In the genomic region with DNA sequence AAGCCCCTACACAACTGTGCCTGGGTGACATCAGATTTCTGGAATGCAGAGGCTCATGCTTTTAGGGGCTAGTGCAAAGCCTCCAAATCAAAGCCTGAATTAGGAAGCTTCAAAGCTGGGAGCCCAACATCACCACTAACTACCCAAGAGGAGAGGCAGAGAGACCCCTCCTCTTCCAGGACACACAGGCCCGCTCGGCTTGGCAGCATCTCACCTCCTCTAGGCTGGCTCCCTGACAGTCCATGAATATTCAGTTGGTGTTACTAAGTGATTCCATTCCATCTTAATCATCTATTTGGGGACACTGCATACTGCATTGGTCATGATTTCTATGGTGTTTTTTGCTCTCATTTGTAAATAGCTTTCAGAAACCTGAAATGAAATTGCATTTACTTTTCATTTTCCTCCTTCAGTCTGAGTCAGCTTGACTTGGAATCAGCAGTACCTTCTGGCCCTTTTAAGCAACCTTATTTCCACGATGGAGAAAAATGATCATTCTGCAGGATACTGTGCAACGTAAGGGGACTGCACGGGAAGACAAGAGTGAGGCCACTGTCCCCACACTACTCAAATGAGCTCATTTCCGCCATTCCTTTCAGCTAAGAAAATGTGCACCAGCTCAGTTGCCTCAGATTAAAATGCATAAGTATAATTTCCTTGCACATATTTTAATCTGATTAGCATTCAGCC, we compare ENCODE assay signal across 17 cellular contexts.
DNase-seq lines count a peak whose midpoint lies in the region; ATAC-seq, FAIRE-seq and TF ChIP-seq lines count a peak whose summit lies in the region.
"Had no signal": no experiment of that assay in that cellular context is flagged by ENCODE, and none has a peak within 500 bp of the region (broad histone marks: within the 10 kb centered on the region; RNA-seq: fewer than 3 reads in every experiment).

No MANE protein-coding gene starts in this region.

- no peaks in the 10 kb centered on the region for H3K9me3 ChIP-seq in osteoblast (ENCODE audit: low read depth, low read length)
- H3K9me3 ChIP-seq: testis had no signal

- no peak overlapping the region for H3K4me3 ChIP-seq in bronchial epithelial cell (ENCODE audit: low read depth, low read length)
- H3K4me3 ChIP-seq in osteoblast (ENCODE audit: insufficient read depth, low read length): no peak overlapping the region
- H3K4me3 ChIP-seq: testis had no signal

- H3K36me3 ChIP-seq in bronchial epithelial cell (ENCODE audit: control insufficient read depth, insufficient read depth, low read length) (no peaks in the 10 kb centered on the region), osteoblast (ENCODE audit: insufficient read depth, low read length) (no peaks in the 10 kb centered on the region)

- H3K4me1 ChIP-seq in osteoblast (ENCODE audit: insufficient read depth, low read length): peaks cover 10% of the 10 kb centered on the region
- H3K4me1 ChIP-seq: testis had no signal

- H3K27ac Mint-ChIP-seq in T-cell: no peak overlapping the region
- H3K27ac Mint-ChIP-seq: activated CD4-positive, alpha-beta T cell treated with anti-CD3 and anti-CD28 coated beads for 36 hours; T-helper 17 cell had no signal

- CTCF ChIA-PET in T-cell (lab: Charles Lee): no interaction called here

- H3K27me3 Mint-ChIP-seq in T-cell: no peaks in the 10 kb centered on the region
- H3K27me3 Mint-ChIP-seq: T-helper 17 cell had no signal

- no peak for FAIRE-seq in bronchial epithelial cell (lab: Jason Lieb, UNC)
- FAIRE-seq: RCC 7860 had no signal

- no peak for TF ChIP-seq CTCF in bronchial epithelial cell (IDR thresholded peaks at IDR 0.05; ENCODE audit: insufficient read depth, low read length, severe bottlenecking)
- TF ChIP-seq CTCF in osteoblast (IDR thresholded peaks at IDR 0.05; ENCODE audit: extremely low read depth, low read depth, low read length): no peak

- H4K20me1 ChIP-seq in osteoblast (ENCODE audit: insufficient read depth, low read length): no peaks in the 10 kb centered on the region

- DNase-seq in Ammon's horn (ENCODE audit: low spot score) (peak; percentile 8), bronchial epithelial cell (ENCODE audit: low read depth) (peak; percentile 45), T-cell (no peak), T1000 (lab: John Stamatoyannopoulos, UW) (no peak), osteoblast (ENCODE audit: insufficient read length, low spot score, missing footprints) (no peak), glomerular visceral epithelial cell (ENCODE audit: extremely low spot score) (no peak)
- DNase-seq: activated CD4-positive, alpha-beta T cell treated with anti-CD3 and anti-CD28 coated beads for 36 hours; activated T-cell treated with anti-CD3 and anti-CD28 coated beads, Interleukin-2, amount 50 U/mL, for 4 hours; mesenchymal stem cell; NCI-H1105 treated with DMSO at 0.1 percent for 48 hours; NCI-H510A; stimulated activated CD4-positive, alpha-beta T cell treated with anti-CD3 and anti-CD28 coated beads, Interleukin-12 subunit alpha, Interleukin-12 subunit beta, amount 100 ng/mL, for 4 hours; T-helper 17 cell; testis had no signal

- H3K79me2 ChIP-seq in osteoblast (ENCODE audit: insufficient read depth, low read length): no peaks in the 10 kb centered on the region

- no peak overlapping the region for H3K4me2 ChIP-seq in osteoblast (ENCODE audit: insufficient read depth, low read length)

- no peaks in the 10 kb centered on the region for H3K27me3 ChIP-seq in bronchial epithelial cell (ENCODE audit: control insufficient read depth, insufficient read depth, low read length)
- no peaks in the 10 kb centered on the region for H3K27me3 ChIP-seq in osteoblast (ENCODE audit: insufficient read depth, low read length)
- H3K27me3 ChIP-seq: testis had no signal

- H3K27ac ChIP-seq in osteoblast (ENCODE audit: low read depth, low read length): no peak overlapping the region
- H3K27ac ChIP-seq: testis had no signal

- ATAC-seq in GM19395 (IDR thresholded peaks at IDR 0.05; ENCODE audit: unreplicated experiment): peak; percentile 55
- ATAC-seq in HG03439 (IDR thresholded peaks at IDR 0.05; ENCODE audit: unreplicated experiment): peak; percentile 28
- no peak for ATAC-seq in T-cell (replicated peaks in 1 of 4)
- ATAC-seq: activated CD4-positive, alpha-beta T cell treated with anti-CD3 and anti-CD28 coated beads for 36 hours; activated T-cell treated with anti-CD3 and anti-CD28 coated beads, Interleukin-2, amount 50 U/mL, for 4 hours; T-helper 17 cell had no signal

- H2AFZ ChIP-seq in osteoblast (ENCODE audit: low read length): no peak overlapping the region

- POLR2A ChIA-PET in T-cell (lab: Charles Lee): no interaction called here

- H3K9me3 Mint-ChIP-seq in T-cell: peaks cover 0 to 4% (median 3%) of the 10 kb centered on the region in 3 donors
- H3K9me3 Mint-ChIP-seq: activated T-cell treated with anti-CD3 and anti-CD28 coated beads, Interleukin-2, amount 50 U/mL, for 4 hours had no signal

- no peaks in the 10 kb centered on the region for H3K4me1 Mint-ChIP-seq in T-cell
- H3K4me1 Mint-ChIP-seq: activated CD4-positive, alpha-beta T cell treated with anti-CD3 and anti-CD28 coated beads for 36 hours; T-helper 17 cell had no signal

- no peaks in the 10 kb centered on the region for H3K36me3 Mint-ChIP-seq in T-cell

- H3K4me3 Mint-ChIP-seq in T-cell: no peak overlapping the region
- H3K4me3 Mint-ChIP-seq: activated CD4-positive, alpha-beta T cell treated with anti-CD3 and anti-CD28 coated beads for 36 hours; activated T-cell treated with anti-CD3 and anti-CD28 coated beads, Interleukin-2, amount 50 U/mL, for 4 hours; T-helper 17 cell had no signal

Comparison
In these comparisons a context has a peak if more than half of its experiments do, and no peak if none do; other contexts are left out.
1. DNase-seq: peak in Ammon's horn (single experiment) and bronchial epithelial cell (single experiment); none in T-cell (0 of 34), T1000 (single experiment), osteoblast (single experiment) and glomerular visceral epithelial cell (single experiment).
2. ATAC-seq: peak in GM19395 (single experiment) and HG03439 (single experiment); none in T-cell (0 of 4).